Comparison of ENCODE assay signal across 15 cellular contexts in the genomic region with DNA sequence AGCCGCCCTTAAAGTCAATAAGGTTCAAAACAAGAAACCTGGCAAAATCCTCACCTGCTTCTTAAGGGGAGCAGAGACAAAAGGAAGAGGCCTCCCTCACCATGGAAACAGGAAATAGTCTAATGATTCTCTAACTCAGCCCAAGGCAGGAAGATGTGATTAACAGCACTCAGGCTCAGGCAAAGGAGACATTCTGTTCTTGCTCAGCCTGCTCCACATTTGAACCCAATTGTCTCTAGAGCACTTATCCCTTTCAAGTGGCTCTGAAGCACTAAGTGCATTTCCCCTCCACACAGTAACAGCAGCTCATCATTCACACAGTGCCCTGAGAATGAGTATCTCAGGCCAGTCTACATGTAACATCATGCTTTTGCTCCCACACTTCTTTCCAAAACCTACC.
DNase-seq lines count a peak whose midpoint lies in the region; ATAC-seq, FAIRE-seq and TF ChIP-seq lines count a peak whose summit lies in the region.
"Had no signal": no experiment of that assay in that cellular context is flagged by ENCODE, and none has a peak within 500 bp of the region (broad histone marks: within the 10 kb centered on the region; RNA-seq: fewer than 3 reads in every experiment).

No MANE protein-coding gene starts in this region.

- no peaks in the 10 kb centered on the region for H3F3A ChIP-seq in Loucy (ENCODE audit: low read depth)

- H3K79me2 ChIP-seq in Loucy (ENCODE audit: insufficient read depth, low read length): no peaks in the 10 kb centered on the region

- H3K9me3 Mint-ChIP-seq in T-helper 2 cell treated with Interferon-gamma antibody and Interleukin-4, amounts not matched to agents 5 μg/mL and 100 μg/mL, for 36 hours: no peaks in the 10 kb centered on the region
- H3K9me3 Mint-ChIP-seq: activated CD4-positive, alpha-beta memory T cell treated with anti-CD3 and anti-CD28 coated beads for 36 hours had no signal

- TF ChIP-seq CTCF in Loucy (conservative IDR thresholded peaks at IDR 0.05; ENCODE audit: low read length): no peak

- no peaks in the 10 kb centered on the region for H3K9me2 ChIP-seq in Loucy (replicated peaks; ENCODE audit: low read depth, low read length)

- H3K4me1 Mint-ChIP-seq in T-helper 2 cell treated with Interferon-gamma antibody and Interleukin-4, amounts not matched to agents 5 μg/mL and 100 μg/mL, for 36 hours (ENCODE audit: low read depth): peaks cover 8% of the 10 kb centered on the region

- H3K4me1 ChIP-seq in Loucy (ENCODE audit: insufficient read depth, low read length, poor library complexity, severe bottlenecking) (peaks cover 21% of the 10 kb centered on the region), aorta (ENCODE audit: control insufficient read depth in 1 of 2, insufficient read depth in 2 of 2, low read length in 2 of 2) (no peaks in the 10 kb centered on the region)
- H3K4me1 ChIP-seq: vagina had no signal

- no peaks in the 10 kb centered on the region for H3K9me3 ChIP-seq in Loucy (ENCODE audit: insufficient read depth, low read depth, low read length)
- H3K9me3 ChIP-seq in SK-N-MC (ENCODE audit: low read depth, low read length): no peaks in the 10 kb centered on the region
- H3K9me3 ChIP-seq in aorta (ENCODE audit: control insufficient read depth, low read length): no peaks in the 10 kb centered on the region
- H3K9me3 ChIP-seq: vagina had no signal

- H3K9ac ChIP-seq in Loucy (ENCODE audit: low read depth, low read length, poor library complexity, severe bottlenecking) (no peak overlapping the region), SK-N-MC (ENCODE audit: insufficient read length) (no peak overlapping the region)

- H3K4me3 Mint-ChIP-seq in T-helper 2 cell treated with Interferon-gamma antibody and Interleukin-4, amounts not matched to agents 5 μg/mL and 100 μg/mL, for 36 hours: no peak overlapping the region
- H3K4me3 Mint-ChIP-seq: activated CD4-positive, alpha-beta memory T cell treated with anti-CD3 and anti-CD28 coated beads for 36 hours had no signal

- no peaks in the 10 kb centered on the region for H3K27me3 ChIP-seq in Loucy (ENCODE audit: insufficient read depth, low read length, poor library complexity, severe bottlenecking)
- H3K27me3 ChIP-seq in aorta (ENCODE audit: control insufficient read depth in 1 of 2, insufficient read depth in 2 of 2, low read length in 1 of 2): no peaks in the 10 kb centered on the region
- H3K27me3 ChIP-seq: vagina had no signal

- H3K36me3 ChIP-seq in Loucy (ENCODE audit: insufficient read depth, low read length): no peaks in the 10 kb centered on the region
- H3K36me3 ChIP-seq in SK-N-MC (ENCODE audit: insufficient read depth, low read length): no peaks in the 10 kb centered on the region
- H3K36me3 ChIP-seq in aorta (ENCODE audit: control insufficient read depth in 1 of 2, insufficient read depth in 2 of 2, low read length in 1 of 2): peaks cover 5 to 6% of the 10 kb centered on the region in 2 donors

- H3K4me2 ChIP-seq in Loucy (ENCODE audit: low read depth, low read length, poor library complexity, severe bottlenecking): peak overlapping the region; percentile 55

- no peak overlapping the region for H3K27ac Mint-ChIP-seq in T-helper 2 cell treated with Interferon-gamma antibody and Interleukin-4, amounts not matched to agents 5 μg/mL and 100 μg/mL, for 36 hours
- H3K27ac Mint-ChIP-seq: activated CD4-positive, alpha-beta memory T cell treated with anti-CD3 and anti-CD28 coated beads for 36 hours had no signal

- peak overlapping the region; percentile 62 for H2AFZ ChIP-seq in Loucy (ENCODE audit: low read length)

- WGBS in aorta, 2 donors: 86 to 89% methylated on average over 1 of the region's 1 CpG

- H3K27me3 Mint-ChIP-seq in T-helper 2 cell treated with Interferon-gamma antibody and Interleukin-4, amounts not matched to agents 5 μg/mL and 100 μg/mL, for 36 hours (ENCODE audit: low read depth): peaks cover 4% of the 10 kb centered on the region

- H3K4me3 ChIP-seq in Loucy (ENCODE audit: low read length, poor library complexity, severe bottlenecking) (peak overlapping the region; percentile 40), SK-N-MC (no peak overlapping the region), aorta (ENCODE audit: low read length in 2 of 2) (no peak overlapping the region)
- H3K4me3 ChIP-seq: vagina had no signal

- H4K20me1 ChIP-seq in Loucy (ENCODE audit: insufficient read depth, low read length, poor library complexity, severe bottlenecking): no peaks in the 10 kb centered on the region

- H3K27ac ChIP-seq in SK-N-MC (no peak overlapping the region), aorta (ENCODE audit: low read depth in 1 of 2, low read length in 2 of 2) (no peak overlapping the region)
- H3K27ac ChIP-seq: vagina had no signal

- no peaks in the 10 kb centered on the region for H3K36me3 Mint-ChIP-seq in T-helper 2 cell treated with Interferon-gamma antibody and Interleukin-4, amounts not matched to agents 5 μg/mL and 100 μg/mL, for 36 hours (ENCODE audit: low read depth)

- intact Hi-C loops in aorta (cut with DNase I): no loop called here

- no peak for ATAC-seq in aorta (ENCODE audit: low FRiP score)
- ATAC-seq in HG03045 (IDR thresholded peaks at IDR 0.05; ENCODE audit: unreplicated experiment): no peak
- ATAC-seq: left lobe of liver had no signal

- no peak for FAIRE-seq in GM19239 (lab: Jason Lieb, UNC)
- FAIRE-seq: G401.6 had no signal

- DNase-seq in GM19239 (ENCODE audit: insufficient read length, low spot score) (peak; percentile 15), SK-N-MC (ENCODE audit: low read depth, low spot score) (peak; percentile 51), islet precursor cell (peak; percentile 71), aorta (no peak), cerebellar nuclear complex (lab: John Stamatoyannopoulos, UW) (no peak)
- no peak for DNase-seq in T-helper 2 cell treated with Interferon-gamma antibody and Interleukin-4, amounts not matched to agents 5 μg/mL and 100 μg/mL, for 36 hours (ENCODE audit: low spot score)
- DNase-seq: activated CD4-positive, alpha-beta memory T cell treated with anti-CD3 and anti-CD28 coated beads for 36 hours; GOT3; MM.1S; stimulated activated CD4-positive, alpha-beta T cell treated with anti-CD3 and anti-CD28 coated beads, Interleukin-2, amount 100 ng/mL, for 24 hours had no signal

Comparison
In these comparisons a context has a peak if more than half of its experiments do, and no peak if none do; other contexts are left out.
1. DNase-seq: peak in GM19239 (single experiment), SK-N-MC (single experiment) and islet precursor cell (single experiment); none in aorta (0 of 2), T-helper 2 cell treated with Interferon-gamma antibody and Interleukin-4, amounts not matched to agents 5 μg/mL and 100 μg/mL, for 36 hours (single experiment) and cerebellar nuclear complex (0 of 2).